In the genomic region with DNA sequence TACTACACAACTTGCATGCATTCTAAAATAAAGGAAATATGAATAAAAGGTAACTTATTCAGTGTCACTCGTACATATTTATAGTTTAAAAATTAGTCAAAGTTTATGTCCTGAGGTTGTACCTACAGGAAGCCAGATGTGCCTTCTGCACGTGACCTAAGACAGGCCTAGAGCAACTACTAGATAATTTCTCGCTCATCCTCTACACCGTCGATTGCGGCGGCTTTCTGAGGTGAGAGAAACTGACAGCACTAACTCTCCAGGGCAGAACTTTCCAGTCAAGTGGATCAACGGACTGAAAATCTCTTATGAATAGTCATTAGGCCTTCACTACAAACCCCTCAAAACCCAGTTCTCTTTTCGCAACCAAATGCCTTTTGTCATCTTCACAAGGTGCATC, we compare ENCODE assay signal across 25 cellular contexts.
"Had no signal": no experiment of that assay in that cellular context is flagged by ENCODE, and none has a peak within 500 bp of the region (broad histone marks: within the 10 kb centered on the region; RNA-seq: fewer than 3 reads in every experiment).

No MANE protein-coding gene starts in this region.

- ATAC-seq: activated CD4-positive, alpha-beta T cell treated with anti-CD3 and anti-CD28 coated beads for 36 hours; activated T-cell treated with anti-CD3 and anti-CD28 coated beads, Interleukin-2, amount 50 U/mL, for 4 hours; sciatic nerve; stimulated activated naive B cell treated with anti-CD40 and anti-IgM and Interleukin-4, amounts not matched to agents 10 μg/mL and 1 μg/mL and 100 μg/mL, for 72 hours; upper lobe of right lung had no signal

- H3K36me3 Mint-ChIP-seq: activated naive CD8-positive, alpha-beta T cell treated with anti-CD3 and anti-CD28 coated beads for 36 hours had no signal

- H3K27ac ChIP-seq: esophagus muscularis mucosa, hepatocyte, left ventricle myocardium inferior, thoracic aorta, upper lobe of right lung had no signal

- H3K4me3 Mint-ChIP-seq: activated B cell treated with CpG ODN at 0.5 μM for 24 hours; activated CD4-positive, alpha-beta T cell treated with anti-CD3 and anti-CD28 coated beads for 36 hours; activated naive CD8-positive, alpha-beta T cell treated with anti-CD3 and anti-CD28 coated beads for 36 hours; activated T-cell treated with anti-CD3 and anti-CD28 coated beads, Interleukin-2, amount 50 U/mL, for 4 hours; nephron; stimulated activated naive B cell treated with anti-CD40 and anti-IgM and Interleukin-4, amounts not matched to agents 10 μg/mL and 1 μg/mL and 100 μg/mL, for 72 hours; T-helper 1 cell treated with Interleukin-12 subunit alpha and Interleukin-12 subunit beta and Interleukin-4 antibody, amounts not matched to agents 30 μg/mL and 1 μg/mL, for 36 hours had no signal

- H3K27me3 Mint-ChIP-seq: activated B cell treated with CpG ODN at 0.5 μM for 24 hours; activated naive CD8-positive, alpha-beta T cell treated with anti-CD3 and anti-CD28 coated beads for 36 hours; stimulated activated naive B cell treated with anti-CD40 and anti-IgM and Interleukin-4, amounts not matched to agents 10 μg/mL and 1 μg/mL and 100 μg/mL, for 72 hours had no signal

- DNase-seq: activated B cell treated with CpG ODN at 0.5 μM for 24 hours; activated CD4-positive, alpha-beta T cell treated with anti-CD3 and anti-CD28 coated beads for 36 hours; activated CD4-positive, alpha-beta T cell treated with anti-CD3 and anti-CD28 coated beads, Interleukin-2, amount 50 U/mL, for 4 hours; activated CD8-positive, alpha-beta memory T cell treated with anti-CD3 and anti-CD28 coated beads for 24 hours; activated CD8-positive, alpha-beta memory T cell treated with anti-CD3 and anti-CD28 coated beads, Interleukin-2, amount 50 U/mL, for 48 hours; activated naive CD4-positive, alpha-beta T cell treated with Interleukin-2 at 50 U/mL for 16 hours; activated naive CD8-positive, alpha-beta T cell treated with anti-CD3 and anti-CD28 coated beads for 36 hours; activated T-cell treated with anti-CD3 and anti-CD28 coated beads, Interleukin-2, amount 50 U/mL, for 4 hours; dermis blood vessel endothelial cell; glutamatergic neuron; kidney glomerular epithelial cell; left ventricle myocardium inferior; mammary epithelial cell; midbrain; nucleus accumbens; small intestine; stimulated activated CD4-positive, alpha-beta T cell treated with anti-CD3 and anti-CD28 coated beads, Interleukin-15, amount 100 ng/mL, for 24 hours; stimulated activated naive B cell treated with anti-CD40 and anti-IgM and Interleukin-4, amounts not matched to agents 10 μg/mL and 1 μg/mL and 100 μg/mL, for 72 hours; upper lobe of right lung had no signal

- H3K9me3 Mint-ChIP-seq: activated B cell treated with CpG ODN at 0.5 μM for 24 hours; activated naive CD8-positive, alpha-beta T cell treated with anti-CD3 and anti-CD28 coated beads for 36 hours; activated T-cell treated with anti-CD3 and anti-CD28 coated beads, Interleukin-2, amount 50 U/mL, for 4 hours; nephron; stimulated activated naive B cell treated with anti-CD40 and anti-IgM and Interleukin-4, amounts not matched to agents 10 μg/mL and 1 μg/mL and 100 μg/mL, for 72 hours; T-helper 1 cell treated with Interleukin-12 subunit alpha and Interleukin-12 subunit beta and Interleukin-4 antibody, amounts not matched to agents 30 μg/mL and 1 μg/mL, for 36 hours had no signal

- H3K27me3 ChIP-seq: esophagus muscularis mucosa, upper lobe of right lung had no signal

- H3K36me3 ChIP-seq: esophagus muscularis mucosa, left ventricle myocardium inferior, thoracic aorta, upper lobe of right lung had no signal

- H3K27ac Mint-ChIP-seq: activated B cell treated with CpG ODN at 0.5 μM for 24 hours; activated CD4-positive, alpha-beta T cell treated with anti-CD3 and anti-CD28 coated beads for 36 hours; activated naive CD8-positive, alpha-beta T cell treated with anti-CD3 and anti-CD28 coated beads for 36 hours; stimulated activated naive B cell treated with anti-CD40 and anti-IgM and Interleukin-4, amounts not matched to agents 10 μg/mL and 1 μg/mL and 100 μg/mL, for 72 hours; T-helper 1 cell treated with Interleukin-12 subunit alpha and Interleukin-12 subunit beta and Interleukin-4 antibody, amounts not matched to agents 30 μg/mL and 1 μg/mL, for 36 hours had no signal

- H3K4me3 ChIP-seq: esophagus muscularis mucosa, hepatocyte, left ventricle myocardium inferior, thoracic aorta, upper lobe of right lung had no signal

- H3K9me3 ChIP-seq: esophagus muscularis mucosa, left ventricle myocardium inferior, thoracic aorta, upper lobe of right lung had no signal

- H3K4me2 ChIP-seq: hepatocyte had no signal

- H2AFZ ChIP-seq: hepatocyte had no signal
